ENCODE assay signal across 8 cellular contexts in genomic region chr9:134134949-134135342, GRCh38. TPM values are rescaled to one million over a fixed set of nuclear protein-coding genes. Genes with fewer than 3 reads are reported as not detected.
DNase-seq lines count a peak whose midpoint lies in the region; ATAC-seq and TF ChIP-seq lines count a peak whose summit lies in the region.

No MANE protein-coding gene starts in this region.

- peaks cover 35% of the 10 kb centered on the region for H3K36me3 Mint-ChIP-seq in activated T-cell treated with anti-CD3 and anti-CD28 coated beads, Interleukin-2, amount 50 U/mL, for 24 hours (ENCODE audit: low read depth)
- peaks cover 4% of the 10 kb centered on the region for H3K36me3 Mint-ChIP-seq in osteocyte (ENCODE audit: unreplicated experiment)

- CTCF ChIA-PET in PC-9 (lab: Charles Lee) = interaction anchor here (1.0 kb wide), 1 partner anchor 142 kb away, joined by 9 read pairs; no protein-coding TSS in a partner anchor

- BruUV-seq in PC-9 (replicated peaks; lab: Mats Ljungman, UMichigan) = no TSS peak

- peak overlapping the region; percentile 95 for H3K4me3 ChIP-seq in PC-9
- H3K4me3 ChIP-seq in epithelial cell of esophagus (ENCODE audit: low read length) = peak overlapping the region; percentile 77

- H2AFZ ChIP-seq in PC-9 = peak overlapping the region; percentile 100

- peak overlapping the region; percentile 73 for H3K4me2 ChIP-seq in PC-9

- intact Hi-C loops in PC-9 (cut with micrococcal nuclease; ENCODE audit: unreplicated experiment) = loop anchor here (1.0 to 2.0 kb wide), 2 partner anchors 68 to 110 kb away; partner anchors contain the start of gene BRD3OS

- DNase-seq in activated T-cell treated with anti-CD3 and anti-CD28 coated beads, Interleukin-2, amount 50 U/mL, for 24 hours = no peak
- no peak for DNase-seq in activated T-cell treated with anti-CD3 and anti-CD28 coated beads, Interleukin-2, amount 50 U/mL, for 1 hour
- DNase-seq in PC-9 (no peak), epithelial cell of esophagus (ENCODE audit: low read depth) (no peak), osteocyte (ENCODE audit: extremely low spot score, unreplicated experiment) (no peak), hippocampal formation (lab: John Stamatoyannopoulos, UW) (no peak)

- TF ChIP-seq CTCF in PC-9 (conservative IDR thresholded peaks at IDR 0.05) (no peak), epithelial cell of esophagus (IDR thresholded peaks at IDR 0.05; ENCODE audit: insufficient read depth, low read depth, low read length, missing control alignments) (no peak), osteocyte (IDR thresholded peaks at IDR 0.05) (no peak)

- POLR2A ChIA-PET in PC-9 (lab: Charles Lee; ENCODE audit: unreplicated experiment) = interaction anchor here (0.6 kb wide), 1 partner anchor 234 kb away, joined by 8 read pairs; no protein-coding TSS in a partner anchor

- peaks cover 3% of the 10 kb centered on the region for H3K36me3 ChIP-seq in PC-9 (ENCODE audit: low read depth)

- H3K9me2 ChIP-seq in PC-9 (ENCODE audit: insufficient read depth) = no peaks in the 10 kb centered on the region

- H3F3A ChIP-seq in PC-9 (ENCODE audit: insufficient read depth, low read depth) = peaks cover 5% of the 10 kb centered on the region; the same call in 1 of the 2 replicates

- no peaks in the 10 kb centered on the region for H3K27me3 Mint-ChIP-seq in activated T-cell treated with anti-CD3 and anti-CD28 coated beads, Interleukin-2, amount 50 U/mL, for 24 hours
- no peaks in the 10 kb centered on the region for H3K27me3 Mint-ChIP-seq in osteocyte (ENCODE audit: unreplicated experiment)

- no peak overlapping the region for H3K27ac ChIP-seq in PC-9

- H3K4me3 Mint-ChIP-seq in activated T-cell treated with anti-CD3 and anti-CD28 coated beads, Interleukin-2, amount 50 U/mL, for 24 hours = peak overlapping the region; percentile 91
- H3K4me3 Mint-ChIP-seq in osteocyte (ENCODE audit: unreplicated experiment) = peak overlapping the region; percentile 85

- peaks cover 23% of the 10 kb centered on the region for H4K20me1 ChIP-seq in PC-9 (ENCODE audit: insufficient read depth)

- no peaks in the 10 kb centered on the region for H3K9me3 Mint-ChIP-seq in activated T-cell treated with anti-CD3 and anti-CD28 coated beads, Interleukin-2, amount 50 U/mL, for 24 hours
- no peaks in the 10 kb centered on the region for H3K9me3 Mint-ChIP-seq in osteocyte (ENCODE audit: unreplicated experiment)

- H3K79me2 ChIP-seq in PC-9 (ENCODE audit: low read depth) = peaks cover 37% of the 10 kb centered on the region

- H3K27ac Mint-ChIP-seq in activated T-cell treated with anti-CD3 and anti-CD28 coated beads, Interleukin-2, amount 50 U/mL, for 24 hours = peak overlapping the region; percentile 90
- no peak overlapping the region for H3K27ac Mint-ChIP-seq in osteocyte (ENCODE audit: unreplicated experiment)

- no peaks in the 10 kb centered on the region for H3K27me3 ChIP-seq in PC-9 (ENCODE audit: insufficient read depth, low read depth)

- H3K4me1 Mint-ChIP-seq in activated T-cell treated with anti-CD3 and anti-CD28 coated beads, Interleukin-2, amount 50 U/mL, for 24 hours (ENCODE audit: low read depth) = peaks cover 40% of the 10 kb centered on the region
- H3K4me1 Mint-ChIP-seq in osteocyte (ENCODE audit: unreplicated experiment) = peaks cover 42% of the 10 kb centered on the region

- ATAC-seq in HG02840 (IDR thresholded peaks at IDR 0.05; ENCODE audit: low FRiP score, unreplicated experiment) (no peak), HG02870 (IDR thresholded peaks at IDR 0.05; ENCODE audit: unreplicated experiment) (no peak)

- peaks cover 31% of the 10 kb centered on the region for H3K4me1 ChIP-seq in PC-9 (replicated peaks; ENCODE audit: insufficient read depth)

- H3K9me3 ChIP-seq in PC-9 (ENCODE audit: insufficient read depth, low read depth) = no peaks in the 10 kb centered on the region

RNA-seq across cellular contexts. Expression of gene WDR5, which starts 0.9 kb away (rescaled TPM):
- 53.4 and 54.9 TPM in 2 replicates for total RNA-seq in PC-9 (2021)
- total RNA-seq in osteocyte = 26.8 and 29.3 TPM in 2 replicates

RNA-seq across cellular contexts. Expression of gene RNU6ATAC, which starts 29.4 kb away (rescaled TPM):
- total RNA-seq in PC-9 (2021) (27.2 and 64.7 TPM in 2 replicates), osteocyte (38.9 and 49.4 TPM in 2 replicates)
